Comparison of ENCODE assay signal across 28 cellular contexts in the genomic region with DNA sequence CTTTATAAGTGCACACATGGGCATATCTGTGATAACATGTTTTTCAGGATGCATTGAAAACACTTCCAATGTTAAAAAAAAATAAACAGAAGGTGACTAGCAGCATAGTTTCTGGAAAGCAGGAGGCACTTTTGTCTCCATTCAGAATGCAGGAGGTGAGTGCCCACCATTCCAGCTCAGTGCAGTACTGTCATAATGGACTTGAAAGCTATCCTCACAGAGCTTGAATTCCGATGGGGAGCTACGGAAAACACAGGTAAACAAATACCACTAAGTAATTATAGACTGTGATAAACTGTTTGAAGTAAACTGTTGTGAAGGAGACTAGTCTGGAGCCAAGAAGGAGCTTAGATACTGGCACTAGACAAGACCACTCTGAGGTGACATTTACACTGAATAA.
"Had no signal": no experiment of that assay in that cellular context is flagged by ENCODE, and none has a peak within 500 bp of the region (broad histone marks: within the 10 kb centered on the region; RNA-seq: fewer than 3 reads in every experiment).

No MANE protein-coding gene starts in this region.

- H3K36me3 Mint-ChIP-seq: naive B cell; natural killer cell; stimulated activated naive B cell treated with anti-CD40 and anti-IgM and Interleukin-4, amounts not matched to agents 10 μg/mL and 1 μg/mL and 100 μg/mL, for 72 hours had no signal

- H3K4me3 Mint-ChIP-seq: naive B cell; natural killer cell; nephron progenitor cell; neural progenitor cell; stimulated activated naive B cell treated with anti-CD40 and anti-IgM and Interleukin-4, amounts not matched to agents 10 μg/mL and 1 μg/mL and 100 μg/mL, for 72 hours; stimulated activated naive CD8-positive, alpha-beta T cell treated with anti-CD3 and anti-CD28 coated beads, Interleukin-15, Interleukin-2, amounts not matched to agents 100 ng/mL and 50 ng/mL, for 24 hours; type B pancreatic cell had no signal

- H3K4me1 Mint-ChIP-seq: naive B cell; natural killer cell; neural progenitor cell; stimulated activated naive B cell treated with anti-CD40 and anti-IgM and Interleukin-4, amounts not matched to agents 10 μg/mL and 1 μg/mL and 100 μg/mL, for 72 hours had no signal

- H3K27me3 Mint-ChIP-seq: progenitor cell of endocrine pancreas, type B pancreatic cell had no signal

- H3K36me3 ChIP-seq: left lung, lower lobe of right lung, neutrophil, ovary, right atrium auricular region, right lobe of liver, suprapubic skin, thoracic aorta, tibial artery, vagina had no signal

- H3K4me3 ChIP-seq: heart left ventricle, left lung, lower lobe of right lung, neural progenitor cell, ovary, right atrium auricular region, right lobe of liver, suprapubic skin, thoracic aorta, tibial artery, vagina had no signal

- H3K9me3 Mint-ChIP-seq: nephron progenitor cell; neural progenitor cell; stimulated activated naive B cell treated with anti-CD40 and anti-IgM and Interleukin-4, amounts not matched to agents 10 μg/mL and 1 μg/mL and 100 μg/mL, for 72 hours; stimulated activated naive CD8-positive, alpha-beta T cell treated with anti-CD3 and anti-CD28 coated beads, Interleukin-15, Interleukin-2, amounts not matched to agents 100 ng/mL and 50 ng/mL, for 24 hours; type B pancreatic cell had no signal

- H3K9me3 ChIP-seq: heart left ventricle, left lung, lower lobe of right lung, neutrophil, ovary, right atrium auricular region, right lobe of liver, suprapubic skin, thoracic aorta, tibial artery, vagina had no signal

- H3K4me1 ChIP-seq: lower lobe of right lung, right atrium auricular region, right lobe of liver, suprapubic skin, tibial artery, vagina had no signal

- H3K27ac ChIP-seq: left lung, lower lobe of right lung, neural progenitor cell, neutrophil, ovary, right atrium auricular region, right lobe of liver, suprapubic skin, thoracic aorta, tibial artery, vagina had no signal

- H3K27ac Mint-ChIP-seq: naive B cell; natural killer cell; nephron progenitor cell; neural progenitor cell; progenitor cell of endocrine pancreas; stimulated activated naive B cell treated with anti-CD40 and anti-IgM and Interleukin-4, amounts not matched to agents 10 μg/mL and 1 μg/mL and 100 μg/mL, for 72 hours; stimulated activated naive CD8-positive, alpha-beta T cell treated with anti-CD3 and anti-CD28 coated beads, Interleukin-15, Interleukin-2, amounts not matched to agents 100 ng/mL and 50 ng/mL, for 24 hours; type B pancreatic cell had no signal

- DNase-seq: heart left ventricle; kidney glomerular epithelial cell; left colon; left lung; lower lobe of right lung; mammary epithelial cell; mesenchymal stem cell; naive B cell; natural killer cell; nephron progenitor cell; occipital lobe; ovary; right lobe of liver; stimulated activated CD4-positive, alpha-beta T cell treated with anti-CD3 and anti-CD28 coated beads, Interleukin-12 subunit alpha, Interleukin-12 subunit beta, amount 100 ng/mL, for 4 hours; stimulated activated CD4-positive, alpha-beta T cell treated with anti-CD3 and anti-CD28 coated beads, Interleukin-15, amount 100 ng/mL, for 24 hours; stimulated activated CD4-positive, alpha-beta T cell treated with anti-CD3 and anti-CD28 coated beads, Interleukin-2, amount 100 ng/mL, for 24 hours; stimulated activated CD4-positive, alpha-beta T cell treated with anti-CD3 and anti-CD28 coated beads, Interleukin-4, amount 100 ng/mL, for 1 hour; stimulated activated naive B cell treated with anti-CD40 and anti-IgM and Interleukin-4, amounts not matched to agents 10 μg/mL and 1 μg/mL and 100 μg/mL, for 72 hours; tibial artery had no signal

- H3K27me3 ChIP-seq: heart left ventricle, left lung, neural progenitor cell, neutrophil, ovary, right atrium auricular region, right lobe of liver, suprapubic skin, tibial artery, vagina had no signal
